In genomic region chr1:9960705-9961562, GRCh38 we compare ENCODE assay signal across 13 cellular contexts. TPM values are rescaled to one million over a fixed set of nuclear protein-coding genes. Genes with fewer than 3 reads are reported as not detected.
DNase-seq lines count a peak whose midpoint lies in the region; ATAC-seq and TF ChIP-seq lines count a peak whose summit lies in the region.
"Had no signal": no experiment of that assay in that cellular context is flagged by ENCODE, and none has a peak within 500 bp of the region (broad histone marks: within the 10 kb centered on the region; RNA-seq: fewer than 3 reads in every experiment).

No MANE protein-coding gene starts in this region.

- no peaks in the 10 kb centered on the region for H3K79me1 ChIP-seq in H9 (ENCODE audit: insufficient read depth, low read depth, low read length, poor library complexity, severe bottlenecking)

- H3T11ph ChIP-seq in H9 (ENCODE audit: low read length), result no peak overlapping the region

- no peak for TF ChIP-seq CTCF in H9 (conservative IDR thresholded peaks at IDR 0.05)

- H3K56ac ChIP-seq in H9 (ENCODE audit: insufficient read length, low read depth, low read length), result no peak overlapping the region

- no peaks in the 10 kb centered on the region for H3K23me2 ChIP-seq in H9 (ENCODE audit: insufficient read length, low read depth, low read length, poor library complexity, severe bottlenecking)

- no peaks in the 10 kb centered on the region for H3K27me3 Mint-ChIP-seq in H9 (ENCODE audit: low read depth)
- H3K27me3 Mint-ChIP-seq: brain had no signal

- H2BK12ac ChIP-seq in H9 (ENCODE audit: insufficient read length, low read depth, low read length), result no peak overlapping the region

- H3K4me3 Mint-ChIP-seq in H9, result peak overlapping the region in 1 of 2 experiments; percentile 54; a peak in 1 of 5 replicates
- H3K4me3 Mint-ChIP-seq: brain had no signal

- H2BK15ac ChIP-seq in H9 (ENCODE audit: low read depth, low read length), result no peak overlapping the region

- no peak overlapping the region for H2BK5ac ChIP-seq in H9 (ENCODE audit: insufficient read length, low read length)

- no peak overlapping the region for H3K4ac ChIP-seq in H9 (ENCODE audit: low read depth, low read length)

- peaks cover 6% of the 10 kb centered on the region for H3K4me1 ChIP-seq in H9 (ENCODE audit: insufficient read depth, low read length)
- H3K4me1 ChIP-seq in aorta (ENCODE audit: control insufficient read depth in 1 of 2, insufficient read depth in 2 of 2, low read length in 2 of 2), result no peaks in the 10 kb centered on the region
- H3K4me1 ChIP-seq: right atrium auricular region had no signal

- H3K4me3 ChIP-seq in aorta (ENCODE audit: low read length in 2 of 2), result no peak overlapping the region
- H3K4me3 ChIP-seq: GM23248, MG63, right atrium auricular region had no signal

- no peak overlapping the region for H3K23ac ChIP-seq in H9 (ENCODE audit: insufficient read length, low read depth, low read length)

- H3K18ac ChIP-seq in H9 (ENCODE audit: insufficient read length, low read depth, low read length), result no peak overlapping the region

- no peaks in the 10 kb centered on the region for H3K9me3 Mint-ChIP-seq in H9
- H3K9me3 Mint-ChIP-seq: brain had no signal

- H2AK5ac ChIP-seq in H9 (ENCODE audit: insufficient read length, low read length), result no peak overlapping the region

- no peak overlapping the region for H3K9ac ChIP-seq in H9 (ENCODE audit: extremely low read depth, insufficient read length, low read length)
- H3K9ac ChIP-seq: GM23248 had no signal

- H3K27ac Mint-ChIP-seq in H9, result peak overlapping the region in 2 of 3 experiments; percentile 67 to 81; a peak in 4 of 7 replicates

- H3K79me2 ChIP-seq in H9 (ENCODE audit: insufficient read depth, low read length), result no peaks in the 10 kb centered on the region

- H2AFZ ChIP-seq in H9 (ENCODE audit: low read length), result no peak overlapping the region
- H2AFZ ChIP-seq: GM23248 had no signal

- no CpG with 5 or more reads among the region's 12 CpGs for WGBS in H9 (ENCODE audit: extremely low coverage, insufficient read length, low lambda C conversion rate)
- 79 to 82% methylated on average over 12 of the region's 12 CpGs for WGBS in aorta, 2 donors

- ATAC-seq in aorta (ENCODE audit: low FRiP score), result no peak

- H3K14ac ChIP-seq in H9 (ENCODE audit: insufficient read depth, low read length), result no peak overlapping the region

- intact Hi-C loops in aorta (cut with DNase I), result no loop called here

- H3K36me3 Mint-ChIP-seq in H9 (ENCODE audit: insufficient read depth in 1 of 3, low read depth in 3 of 3), result no peaks in the 10 kb centered on the region

- H3K9me3 ChIP-seq in H9 (ENCODE audit: control insufficient read depth, low read depth, low read length), result no peaks in the 10 kb centered on the region
- H3K9me3 ChIP-seq in aorta (ENCODE audit: control insufficient read depth, low read length), result no peaks in the 10 kb centered on the region
- H3K9me3 ChIP-seq: MG63, right atrium auricular region had no signal

- no peak overlapping the region for H4K8ac ChIP-seq in H9 (replicated peaks; ENCODE audit: insufficient read length, low read depth, low read length)

- peaks cover 9 to 10% of the 10 kb centered on the region in 2 experiments for H3K4me1 Mint-ChIP-seq in H9

- DNase-seq in DMS 273 (lab: John Stamatoyannopoulos, UW; ENCODE audit: unreplicated experiment), result peak; percentile 91
- peak; percentile 69 for DNase-seq in H9
- DNase-seq in NCI-H345 (lab: John Stamatoyannopoulos, UW), result peak; percentile 66
- DNase-seq in germinal center (ENCODE audit: low spot score), result peak; percentile 69
- no peak for DNase-seq in 8988T
- DNase-seq in T-helper 9 cell, result no peak
- no peak for DNase-seq in aorta
- DNase-seq in pons (ENCODE audit: low spot score), result no peak
- DNase-seq: EL had no signal

- no peak overlapping the region for H3K27ac ChIP-seq in H9 (ENCODE audit: insufficient read length, low read depth, low read length)
- H3K27ac ChIP-seq in aorta (ENCODE audit: low read depth in 1 of 2, low read length in 2 of 2), result no peak overlapping the region
- H3K27ac ChIP-seq: GM23248, right atrium auricular region had no signal

- H3K27me3 ChIP-seq in H9 (ENCODE audit: insufficient read depth, low read length) (no peaks in the 10 kb centered on the region), aorta (ENCODE audit: control insufficient read depth in 1 of 2, insufficient read depth in 2 of 2, low read length in 1 of 2) (no peaks in the 10 kb centered on the region)
- H3K27me3 ChIP-seq: MG63, right atrium auricular region had no signal

- H2BK120ac ChIP-seq in H9 (ENCODE audit: low read depth, low read length, poor library complexity, severe bottlenecking), result no peak overlapping the region

- no peak overlapping the region for H2BK20ac ChIP-seq in H9 (ENCODE audit: low read depth, low read length, poor library complexity, severe bottlenecking)

- H3K4me2 ChIP-seq in H9 (ENCODE audit: insufficient read depth, insufficient read length, low read length), result peak overlapping the region; percentile 33

- H4K5ac ChIP-seq in H9 (ENCODE audit: insufficient read length, low read depth, low read length), result no peak overlapping the region

- H4K20me1 ChIP-seq in H9 (ENCODE audit: control insufficient read depth, insufficient read depth, insufficient read length), result no peaks in the 10 kb centered on the region

- H3K36me3 ChIP-seq in aorta (ENCODE audit: control insufficient read depth in 1 of 2, insufficient read depth in 2 of 2, low read length in 1 of 2), result no peaks in the 10 kb centered on the region
- H3K36me3 ChIP-seq: MG63, right atrium auricular region had no signal

- no peak overlapping the region for H4K91ac ChIP-seq in H9 (ENCODE audit: insufficient read length, low read depth, low read length)

RNA-seq across cellular contexts. Expression of gene NMNAT1, which starts 17.7 kb away (rescaled TPM):
- 2.8 TPM in 2 replicates for total RNA-seq in H9 (2021)
- 10 to 100 TPM in 1 of 2 donors, 1 to 10 TPM in 1; 5.7 to 11.2 TPM for total RNA-seq in aorta
- polyA plus RNA-seq in aorta, result 1 to 10 TPM; 3.3 to 4.5 TPM

RNA-seq across cellular contexts. Expression of gene LZIC, which starts 17.7 kb away (rescaled TPM):
- total RNA-seq in H9 (2021), result 22.9 and 23.6 TPM in 2 replicates
- total RNA-seq in aorta, result 10 to 100 TPM; 25.8 to 30.7 TPM
- 10 to 100 TPM; 14.7 to 23.4 TPM for polyA plus RNA-seq in aorta

RNA-seq across cellular contexts. Expression of gene RBP7, which starts 36.1 kb away (rescaled TPM):
- total RNA-seq in H9 (2021), result 4.5 and 6.2 TPM in 2 replicates
- 10 to 100 TPM in 1 of 2 donors, 1 to 10 TPM in 1; 7.6 to 30.2 TPM for total RNA-seq in aorta
- polyA plus RNA-seq in aorta, result 10 to 100 TPM in 1 of 2 donors, 1 to 10 TPM in 1; 3.9 to 35.1 TPM
- total RNA-seq: GM23248 had no signal
- polyA plus RNA-seq: GM23248 had no signal

RNA-seq across cellular contexts. Expression of gene CTNNBIP1, which starts 50.9 kb away (rescaled TPM):
- total RNA-seq in H9 (2021) (43.0 and 44.4 TPM in 2 replicates), aorta (10 to 100 TPM; 17.5 to 18.8 TPM)
- polyA plus RNA-seq in aorta, result 10 to 100 TPM in 1 of 2 donors, 1 to 10 TPM in 1; 8.4 to 11.1 TPM

Comparison
In these comparisons a context has a peak if more than half of its experiments do, and no peak if none do; other contexts are left out.
1. DNase-seq: peak in DMS 273 (single experiment), H9 (single experiment), NCI-H345 (single experiment) and germinal center (single experiment); none in 8988T (single experiment), T-helper 9 cell (single experiment), aorta (0 of 2) and pons (single experiment).